12 cellular contexts compared by ENCODE assay signal in genomic region chr3:161700998-161701397, GRCh38.
DNase-seq lines count a peak whose midpoint lies in the region; ATAC-seq and TF ChIP-seq lines count a peak whose summit lies in the region.
"Had no signal": no experiment of that assay in that cellular context is flagged by ENCODE, and none has a peak within 500 bp of the region (broad histone marks: within the 10 kb centered on the region; RNA-seq: fewer than 3 reads in every experiment).

No MANE protein-coding gene starts in this region.

- peak; percentile 63 for ATAC-seq in GM19351 (IDR thresholded peaks at IDR 0.05; ENCODE audit: unreplicated experiment)
- peak; percentile 75 for ATAC-seq in HG03060 (IDR thresholded peaks at IDR 0.05; ENCODE audit: low read depth, unreplicated experiment)

- CTCF ChIA-PET in RWPE1 (lab: Yijun Ruan, JAX), result no interaction called here

- peak; percentile 51 for DNase-seq in DMS153 treated with DMSO at 0.1 percent for 48 hours (lab: John Stamatoyannopoulos, UW; ENCODE audit: unreplicated experiment)
- peak; percentile 30 for DNase-seq in OCI-M1 (lab: John Stamatoyannopoulos, UW)
- DNase-seq in RWPE1 (ENCODE audit: low spot score), result no peak
- DNase-seq in activated CD8-positive, alpha-beta memory T cell treated with anti-CD3 and anti-CD28 coated beads, Interleukin-2, amount 50 U/mL, for 48 hours, result no peak
- no peak for DNase-seq in SKM-1 treated with dmso at 0.1 percent for 144 hours (lab: John Stamatoyannopoulos, UW; ENCODE audit: unreplicated experiment)
- DNase-seq in NK-92 treated with Interleukin-12 subunit alpha and Interleukin-12 subunit beta, amount 100 ng/mL, for 24 hours (lab: John Stamatoyannopoulos, UW), result no peak
- DNase-seq: activated CD4-positive, alpha-beta memory T cell treated with anti-CD3 and anti-CD28 coated beads for 36 hours; anterior cingulate cortex; BE2C; stimulated activated CD4-positive, alpha-beta T cell treated with anti-CD3 and anti-CD28 coated beads, Interleukin-4, amount 100 ng/mL, for 24 hours had no signal

- POLR2A ChIA-PET in RWPE1 (lab: Yijun Ruan, JAX; ENCODE audit: low non-redundant PET), result no interaction called here

- TF ChIP-seq CTCF in RWPE1 (conservative IDR thresholded peaks at IDR 0.05; ENCODE audit: low read depth), result no peak

- no peak overlapping the region for H3K27ac ChIP-seq in RWPE1

Comparison
In these comparisons a context has a peak if more than half of its experiments do, and no peak if none do; other contexts are left out.
1. DNase-seq: peak in DMS153 treated with DMSO at 0.1 percent for 48 hours (single experiment) and OCI-M1 (single experiment); none in RWPE1 (single experiment), activated CD8-positive, alpha-beta memory T cell treated with anti-CD3 and anti-CD28 coated beads, Interleukin-2, amount 50 U/mL, for 48 hours (single experiment), SKM-1 treated with dmso at 0.1 percent for 144 hours (single experiment) and NK-92 treated with Interleukin-12 subunit alpha and Interleukin-12 subunit beta, amount 100 ng/mL, for 24 hours (single experiment).